Comparison of ENCODE assay signal across 20 cellular contexts in genomic region chr11:97107604-97108003, GRCh38.
DNase-seq lines count a peak whose midpoint lies in the region; ATAC-seq, FAIRE-seq and TF ChIP-seq lines count a peak whose summit lies in the region.
"Had no signal": no experiment of that assay in that cellular context is flagged by ENCODE, and none has a peak within 500 bp of the region (broad histone marks: within the 10 kb centered on the region; RNA-seq: fewer than 3 reads in every experiment).

No MANE protein-coding gene starts in this region.

- no peaks in the 10 kb centered on the region for H3K27me3 ChIP-seq in GM12878 (replicated peaks in 1 of 2; ENCODE audit: control insufficient read depth in 2 of 2, insufficient read depth in 2 of 2, low read length in 1 of 2)

- no TSS peak for BruUV-seq in GM12878 (replicated peaks; lab: Mats Ljungman, UMichigan)

- FAIRE-seq in GM12878 (lab: Jason Lieb, UNC): no peak
- FAIRE-seq: D721Med, G401.6, GM18507 had no signal

- POLR2A ChIA-PET in GM12878 (lab: Charles Lee): no interaction called here

- TF ChIP-seq POLR2A in GM12878 (IDR thresholded peaks at IDR 0.05; ENCODE audit: low read depth, low read length) (no peak), erythroblast (IDR thresholded peaks at IDR 0.05; ENCODE audit: low read length) (no peak)

- RAD21 ChIA-PET in GM12878 (lab: Charles Lee; ENCODE audit: unreplicated experiment): interaction anchor here (1.4 to 3.0 kb wide), 3 partner anchors 25 to 33 kb away, joined by 4 to 20 read pairs (median 11); no protein-coding TSS in a partner anchor

- H2AFZ ChIP-seq in GM12878 (ENCODE audit: control insufficient read depth, low read depth, low read length): no peak overlapping the region
- H2AFZ ChIP-seq: GM23338 had no signal

- TF ChIP-seq EP300 in GM12878 (IDR thresholded peaks at IDR 0.05; ENCODE audit: borderline replicate concordance in 1 of 2, control insufficient read depth in 1 of 2, low read depth in 2 of 2, low read length in 2 of 2): no peak

- no peak overlapping the region for H3K4me2 ChIP-seq in GM12878 (ENCODE audit: control insufficient read depth, insufficient read depth)
- H3K4me2 ChIP-seq: GM23338, KMS-11 had no signal

- peak; percentile 63 for ATAC-seq in GM19463 (IDR thresholded peaks at IDR 0.05; ENCODE audit: unreplicated experiment)
- ATAC-seq in HG03432 (IDR thresholded peaks at IDR 0.05; ENCODE audit: unreplicated experiment): peak; percentile 74
- peak; percentile 88 for ATAC-seq in GM12878
- ATAC-seq: CD8-positive, alpha-beta T cell; GM23338 had no signal

- no peak for TF ChIP-seq RAD21 in GM12878 (IDR thresholded peaks at IDR 0.05; ENCODE audit: insufficient read depth, low read depth, low read length)

- CTCF ChIA-PET in GM12878 (lab: Yijun Ruan, JAX): interaction anchor here (1.0 to 2.0 kb wide), 4 partner anchors 24 to 33 kb away, joined by 3 to 7 read pairs (median 4); no protein-coding TSS in a partner anchor

- in situ Hi-C loops in GM12878 (cut with MboI): no loop called here

- DNase-seq in SIG-M5 treated with dmso at 0.1 percent for 504 hours (lab: John Stamatoyannopoulos, UW; ENCODE audit: unreplicated experiment): peak; percentile 1
- no peak for DNase-seq in SIG-M5 (lab: John Stamatoyannopoulos, UW)
- no peak for DNase-seq in GM12878 (ENCODE audit: low read depth, low spot score)
- DNase-seq in dermis blood vessel endothelial cell: no peak
- DNase-seq in erythroblast (lab: John Stamatoyannopoulos, UW): no peak
- no peak for DNase-seq in activated CD4-positive, alpha-beta T cell treated with anti-CD3 and anti-CD28 coated beads for 1 hour
- DNase-seq: CD8-positive, alpha-beta T cell; COR-L47; DMS153; DMS79 treated with DMSO at 0.1 percent for 48 hours; EL; H9 had no signal

- no peaks in the 10 kb centered on the region for H3K9me3 ChIP-seq in GM12878 (replicated peaks; ENCODE audit: control insufficient read depth, insufficient read depth, low read length)

- H3K9ac ChIP-seq in GM12878 (ENCODE audit: control insufficient read depth, insufficient read depth, low read length): no peak overlapping the region
- H3K9ac ChIP-seq: KMS-11 had no signal

- H3K79me2 ChIP-seq in GM12878 (ENCODE audit: control insufficient read depth, insufficient read depth, low read length): no peaks in the 10 kb centered on the region

- SMC1A ChIA-PET in GM12878 (lab: Charles Lee; ENCODE audit: uncharacterized antibody, unreplicated experiment): interaction anchor here (0.7 to 4.4 kb wide), 5 partner anchors 14 to 28 kb away, joined by 3 to 27 read pairs (median 4); no protein-coding TSS in a partner anchor

- TF ChIP-seq CTCF in GM12878 (IDR thresholded peaks at IDR 0.05 in 2 of 3, conservative IDR thresholded peaks at IDR 0.05 in 1 of 3; ENCODE audit: control insufficient read depth in 2 of 3, extremely low read depth in 1 of 3, insufficient read depth in 1 of 3, low read depth in 3 of 3, low read length in 3 of 3): no peak

- H3K27ac ChIP-seq in GM12878 (ENCODE audit: control insufficient read depth, insufficient read depth): no peak overlapping the region
- H3K27ac ChIP-seq: 22Rv1, KMS-11 had no signal

- no peaks in the 10 kb centered on the region for H3K4me1 ChIP-seq in GM12878 (ENCODE audit: control insufficient read depth, insufficient read depth, low read length)

- no peaks in the 10 kb centered on the region for H4K20me1 ChIP-seq in GM12878 (ENCODE audit: control insufficient read depth, insufficient read depth)

- H3K36me3 ChIP-seq in GM12878 (ENCODE audit: control insufficient read depth in 2 of 2, insufficient read depth in 2 of 2, low read length in 1 of 2): no peaks in the 10 kb centered on the region

- H3K4me3 ChIP-seq in GM12878: no peak overlapping the region
- H3K4me3 ChIP-seq: GM23338 had no signal

- intact Hi-C loops in GM12878 (cut with micrococcal nuclease; ENCODE audit: unreplicated experiment): no loop called here

TF ChIP-seq in GM12878, 131 proteins besides CTCF, POLR2A, EP300 and RAD21 (continues in another document):
- TF ChIP-seq MEF2A (IDR thresholded peaks at IDR 0.05; ENCODE audit: insufficient read depth, low read depth, low read length) (no peak), STAT1 (conservative IDR thresholded peaks at IDR 0.05) (no peak), SPI1 (IDR thresholded peaks at IDR 0.05; ENCODE audit: borderline replicate concordance, insufficient read depth, low read depth, low read length) (peak; percentile 84; the same call in 1 of the 2 replicates), ATF3 (IDR thresholded peaks at IDR 0.05; ENCODE audit: borderline replicate concordance, extremely low read depth, low read depth, low read length) (no peak), TBL1XR1 (IDR thresholded peaks at IDR 0.05; ENCODE audit: low read depth, low read length) (no peak), NR2C1 (IDR thresholded peaks at IDR 0.05) (no peak), GATAD2B (conservative IDR thresholded peaks at IDR 0.05; ENCODE audit: low read depth) (no peak), CHD4 (IDR thresholded peaks at IDR 0.05) (no peak), RBBP5 (conservative IDR thresholded peaks at IDR 0.05) (no peak), SMAD5 (IDR thresholded peaks at IDR 0.05; ENCODE audit: low read depth) (no peak), MYB (IDR thresholded peaks at IDR 0.05; ENCODE audit: borderline replicate concordance, low read depth, low read length) (no peak), RCOR1 (conservative IDR thresholded peaks at IDR 0.05; ENCODE audit: low read depth, low read length) (no peak), ZBED1 (IDR thresholded peaks at IDR 0.05; ENCODE audit: borderline replicate concordance) (no peak), SMAD1 (IDR thresholded peaks at IDR 0.05; ENCODE audit: low read depth, partially characterized antibody) (no peak), BHLHE40 (IDR thresholded peaks at IDR 0.05; ENCODE audit: borderline replicate concordance in 1 of 2, low read depth in 2 of 2, low read length in 1 of 2) (no peak), NR2F1 (conservative IDR thresholded peaks at IDR 0.05) (0 out of 2 replicates have a peak, but pooled peaks have one; percentile 42), TAF1 (IDR thresholded peaks at IDR 0.05; ENCODE audit: borderline replicate concordance, low read depth, low read length) (no peak)
- TF ChIP-seq, protein P1, sequence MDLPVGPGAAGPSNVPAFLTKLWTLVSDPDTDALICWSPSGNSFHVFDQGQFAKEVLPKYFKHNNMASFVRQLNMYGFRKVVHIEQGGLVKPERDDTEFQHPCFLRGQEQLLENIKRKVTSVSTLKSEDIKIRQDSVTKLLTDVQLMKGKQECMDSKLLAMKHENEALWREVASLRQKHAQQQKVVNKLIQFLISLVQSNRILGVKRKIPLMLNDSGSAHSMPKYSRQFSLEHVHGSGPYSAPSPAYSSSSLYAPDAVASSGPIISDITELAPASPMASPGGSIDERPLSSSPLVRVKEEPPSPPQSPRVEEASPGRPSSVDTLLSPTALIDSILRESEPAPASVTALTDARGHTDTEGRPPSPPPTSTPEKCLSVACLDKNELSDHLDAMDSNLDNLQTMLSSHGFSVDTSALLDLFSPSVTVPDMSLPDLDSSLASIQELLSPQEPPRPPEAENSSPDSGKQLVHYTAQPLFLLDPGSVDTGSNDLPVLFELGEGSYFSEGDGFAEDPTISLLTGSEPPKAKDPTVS (IDR thresholded peaks at IDR 0.05; ENCODE audit: low read depth, low read length): no peak
- TF ChIP-seq, protein P2, sequence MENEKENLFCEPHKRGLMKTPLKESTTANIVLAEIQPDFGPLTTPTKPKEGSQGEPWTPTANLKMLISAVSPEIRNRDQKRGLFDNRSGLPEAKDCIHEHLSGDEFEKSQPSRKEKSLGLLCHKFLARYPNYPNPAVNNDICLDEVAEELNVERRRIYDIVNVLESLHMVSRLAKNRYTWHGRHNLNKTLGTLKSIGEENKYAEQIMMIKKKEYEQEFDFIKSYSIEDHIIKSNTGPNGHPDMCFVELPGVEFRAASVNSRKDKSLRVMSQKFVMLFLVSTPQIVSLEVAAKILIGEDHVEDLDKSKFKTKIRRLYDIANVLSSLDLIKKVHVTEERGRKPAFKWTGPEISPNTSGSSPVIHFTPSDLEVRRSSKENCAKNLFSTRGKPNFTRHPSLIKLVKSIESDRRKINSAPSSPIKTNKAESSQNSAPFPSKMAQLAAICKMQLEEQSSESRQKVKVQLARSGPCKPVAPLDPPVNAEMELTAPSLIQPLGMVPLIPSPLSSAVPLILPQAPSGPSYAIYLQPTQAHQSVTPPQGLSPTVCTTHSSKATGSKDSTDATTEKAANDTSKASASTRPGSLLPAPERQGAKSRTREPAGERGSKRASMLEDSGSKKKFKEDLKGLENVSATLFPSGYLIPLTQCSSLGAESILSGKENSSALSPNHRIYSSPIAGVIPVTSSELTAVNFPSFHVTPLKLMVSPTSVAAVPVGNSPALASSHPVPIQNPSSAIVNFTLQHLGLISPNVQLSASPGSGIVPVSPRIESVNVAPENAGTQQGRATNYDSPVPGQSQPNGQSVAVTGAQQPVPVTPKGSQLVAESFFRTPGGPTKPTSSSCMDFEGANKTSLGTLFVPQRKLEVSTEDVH (IDR thresholded peaks at IDR 0.05; ENCODE audit: low read depth, partially characterized antibody): no peak
- TF ChIP-seq, protein P3, sequence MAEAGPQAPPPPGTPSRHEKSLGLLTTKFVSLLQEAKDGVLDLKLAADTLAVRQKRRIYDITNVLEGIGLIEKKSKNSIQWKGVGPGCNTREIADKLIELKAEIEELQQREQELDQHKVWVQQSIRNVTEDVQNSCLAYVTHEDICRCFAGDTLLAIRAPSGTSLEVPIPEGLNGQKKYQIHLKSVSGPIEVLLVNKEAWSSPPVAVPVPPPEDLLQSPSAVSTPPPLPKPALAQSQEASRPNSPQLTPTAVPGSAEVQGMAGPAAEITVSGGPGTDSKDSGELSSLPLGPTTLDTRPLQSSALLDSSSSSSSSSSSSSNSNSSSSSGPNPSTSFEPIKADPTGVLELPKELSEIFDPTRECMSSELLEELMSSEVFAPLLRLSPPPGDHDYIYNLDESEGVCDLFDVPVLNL (IDR thresholded peaks at IDR 0.05; ENCODE audit: low read depth, low read length): no peak
